In genomic region chr22:19879996-19880785, GRCh38 we compare ENCODE assay signal across 10 cellular contexts. TPM values are rescaled to one million over a fixed set of nuclear protein-coding genes. Genes with fewer than 3 reads are reported as not detected.
DNase-seq lines count a peak whose midpoint lies in the region; ATAC-seq, FAIRE-seq and TF ChIP-seq lines count a peak whose summit lies in the region.
"Had no signal": no experiment of that assay in that cellular context is flagged by ENCODE, and none has a peak within 500 bp of the region (broad histone marks: within the 10 kb centered on the region; RNA-seq: fewer than 3 reads in every experiment).

No MANE protein-coding gene starts in this region.

- TF ChIP-seq EP300 in HepG2 (IDR thresholded peaks at IDR 0.05; ENCODE audit: low read depth in 2 of 2, low read length in 2 of 2): no peak
- no peak for TF ChIP-seq EP300 in HepG2 (CRISPR knock-in tag; IDR thresholded peaks at IDR 0.05; ENCODE audit: borderline replicate concordance)

- no peak overlapping the region for H3K4me3 Mint-ChIP-seq in activated T-cell treated with anti-CD3 and anti-CD28 coated beads, Interleukin-2, amount 50 U/mL, for 24 hours
- H3K4me3 Mint-ChIP-seq: activated naive CD8-positive, alpha-beta T cell treated with anti-CD3 and anti-CD28 coated beads, Interleukin-2, amount 50 U/mL, for 24 hours had no signal

- H3K27me3 Mint-ChIP-seq in activated T-cell treated with anti-CD3 and anti-CD28 coated beads, Interleukin-2, amount 50 U/mL, for 24 hours: no peaks in the 10 kb centered on the region
- H3K27me3 Mint-ChIP-seq: activated naive CD8-positive, alpha-beta T cell treated with anti-CD3 and anti-CD28 coated beads, Interleukin-2, amount 50 U/mL, for 24 hours had no signal

- H3K9me3 ChIP-seq in HepG2 (ENCODE audit: low read length) (no peaks in the 10 kb centered on the region), thyroid gland (no peaks in the 10 kb centered on the region)

- WGBS in HepG2 (ENCODE audit: low lambda C conversion rate): 96% methylated on average over 15 of the region's 34 CpGs
- WGBS in thyroid gland, 2 donors: 90 to 95% methylated on average over 18 to 23 of the region's 34 CpGs

- intact Hi-C loops in HepG2 (cut with micrococcal nuclease; ENCODE audit: unreplicated experiment) (loop anchor here (2.0 kb wide), 1 partner anchor 67 kb away; no protein-coding TSS in a partner anchor), thyroid gland (cut with DNase I) (no loop called here)

- H2AFZ ChIP-seq in HepG2 (ENCODE audit: low read length): no peak overlapping the region

- no peak for TF ChIP-seq RAD21 in HepG2 (CRISPR knock-in tag; IDR thresholded peaks at IDR 0.05)

- POLR2A ChIA-PET in HepG2 (lab: Yijun Ruan, JAX): interaction anchor here (1.5 to 1.9 kb wide), 2 partner anchors 12 to 18 kb away, joined by 4 to 8 read pairs; no protein-coding TSS in a partner anchor

- H3K4me3 ChIP-seq in HepG2 (replicated peaks in 1 of 3; ENCODE audit: insufficient read depth in 1 of 3, low read depth in 2 of 3, low read length in 3 of 3) (no peak overlapping the region), thyroid gland (replicated peaks in 1 of 3) (no peak overlapping the region)
- H3K4me3 ChIP-seq: skin epidermis had no signal

- no peaks in the 10 kb centered on the region for H3K79me2 ChIP-seq in HepG2 (ENCODE audit: insufficient read depth, low read length)

- no peak for TF ChIP-seq CTCF in HepG2 (CRISPR knock-in tag; IDR thresholded peaks at IDR 0.05)
- no peak for TF ChIP-seq CTCF in thyroid gland (IDR thresholded peaks at IDR 0.05)

- peak; percentile 22 for DNase-seq in activated T-cell treated with anti-CD3 and anti-CD28 coated beads, Interleukin-2, amount 50 U/mL, for 24 hours
- DNase-seq in activated T-cell treated with anti-CD3 and anti-CD28 coated beads for 4 hours (no peak), HepG2 (ENCODE audit: low spot score) (peak; percentile 12), thyroid gland (peak; percentile 0 to 1), NCI-H345 (lab: John Stamatoyannopoulos, UW) (no peak)
- DNase-seq: activated naive CD8-positive, alpha-beta T cell treated with anti-CD3 and anti-CD28 coated beads, Interleukin-2, amount 50 U/mL, for 24 hours had no signal

- no peaks in the 10 kb centered on the region for H3K27me3 ChIP-seq in HepG2 (ENCODE audit: control insufficient read depth in 1 of 2, insufficient read depth in 2 of 2, low read length in 2 of 2)
- no peaks in the 10 kb centered on the region for H3K27me3 ChIP-seq in thyroid gland

- H3K9me3 Mint-ChIP-seq in activated T-cell treated with anti-CD3 and anti-CD28 coated beads, Interleukin-2, amount 50 U/mL, for 24 hours: no peaks in the 10 kb centered on the region
- H3K9me3 Mint-ChIP-seq: activated naive CD8-positive, alpha-beta T cell treated with anti-CD3 and anti-CD28 coated beads, Interleukin-2, amount 50 U/mL, for 24 hours had no signal

- no peak for FAIRE-seq in HepG2 (lab: Jason Lieb, UNC)

- TF ChIP-seq POLR2A in HepG2 (IDR thresholded peaks at IDR 0.05; ENCODE audit: insufficient read depth in 1 of 2, low read depth in 2 of 2, low read length in 2 of 2) (no peak), thyroid gland (IDR thresholded peaks at IDR 0.05) (no peak)

- peaks cover 2% of the 10 kb centered on the region for H3K4me1 Mint-ChIP-seq in activated T-cell treated with anti-CD3 and anti-CD28 coated beads, Interleukin-2, amount 50 U/mL, for 24 hours (ENCODE audit: low read depth)
- H3K4me1 Mint-ChIP-seq: activated naive CD8-positive, alpha-beta T cell treated with anti-CD3 and anti-CD28 coated beads, Interleukin-2, amount 50 U/mL, for 24 hours had no signal

- in situ Hi-C loops in HepG2 (cut with HindIII; ENCODE audit: extremely low pct_ligation_motif_present, low pct_unique_long_range_greater_than_20kb): no loop called here

- peak overlapping the region; percentile 25; the same call in 1 of the 2 replicates for H3K4me2 ChIP-seq in HepG2 (ENCODE audit: low read depth, low read length)

- H3K36me3 ChIP-seq in HepG2 (replicated peaks in 1 of 2; ENCODE audit: control insufficient read depth in 1 of 2, insufficient read depth in 2 of 2, low read length in 2 of 2) (no peaks in the 10 kb centered on the region), thyroid gland (no peaks in the 10 kb centered on the region)

- H3K36me3 Mint-ChIP-seq in activated T-cell treated with anti-CD3 and anti-CD28 coated beads, Interleukin-2, amount 50 U/mL, for 24 hours (ENCODE audit: low read depth): no peaks in the 10 kb centered on the region

- CTCF ChIA-PET in HepG2 (lab: Yijun Ruan, JAX; ENCODE audit: low intra/inter-chr PET ratio, low total read pairs): no interaction called here

- peaks cover 34% of the 10 kb centered on the region for H3K4me1 ChIP-seq in HepG2 (ENCODE audit: insufficient read depth, low read length)
- peaks cover 5 to 15% of the 10 kb centered on the region in 2 donors for H3K4me1 ChIP-seq in thyroid gland

- H3K27ac ChIP-seq in angular gyrus (ENCODE audit: low read depth, low read length): peak overlapping the region; percentile 24
- H3K27ac ChIP-seq in HepG2 (ENCODE audit: extremely low read length, insufficient read depth, low read length): peak overlapping the region; percentile 45
- no peak overlapping the region for H3K27ac ChIP-seq in thyroid gland

- no peaks in the 10 kb centered on the region for H4K20me1 ChIP-seq in HepG2 (ENCODE audit: insufficient read depth, low read length)

- ATAC-seq in HepG2: no peak
- ATAC-seq in GM21360 (IDR thresholded peaks at IDR 0.05; ENCODE audit: unreplicated experiment): no peak
- ATAC-seq in GM21717 (IDR thresholded peaks at IDR 0.05; ENCODE audit: unreplicated experiment): no peak
- ATAC-seq: activated naive CD8-positive, alpha-beta T cell treated with anti-CD3 and anti-CD28 coated beads, Interleukin-2, amount 50 U/mL, for 24 hours had no signal

- H3K27ac Mint-ChIP-seq in activated T-cell treated with anti-CD3 and anti-CD28 coated beads, Interleukin-2, amount 50 U/mL, for 24 hours: no peak overlapping the region
- H3K27ac Mint-ChIP-seq: activated naive CD8-positive, alpha-beta T cell treated with anti-CD3 and anti-CD28 coated beads, Interleukin-2, amount 50 U/mL, for 24 hours had no signal

- peak overlapping the region; percentile 24 for H3K9ac ChIP-seq in HepG2 (ENCODE audit: insufficient read depth, low read depth, low read length)

- BruUV-seq in HepG2 (replicated peaks; lab: Mats Ljungman, UMichigan): no TSS peak

TF ChIP-seq in HepG2, 621 proteins besides CTCF, POLR2A, EP300 and RAD21 (continues in another document):
- TF ChIP-seq ZBTB38 (CRISPR knock-in tag; IDR thresholded peaks at IDR 0.05) (peak; percentile 75), ZNF768 (CRISPR knock-in tag; IDR thresholded peaks at IDR 0.05) (peak; percentile 13; the same call in 1 of the 2 replicates), ELF3 (CRISPR knock-in tag; IDR thresholded peaks at IDR 0.05) (no peak)

RNA-seq across cellular contexts. Expression of gene GNB1L, which starts 25.5 kb away (rescaled TPM):
- total RNA-seq in HepG2 (2016; rRNA removed; fragmentation: Illumina TruSeq; extraction: Trizol): 7.4 and 7.7 TPM in 2 replicates
- total RNA-seq in HepG2 (2016; cell fraction: cytosol; rRNA removed; fragmentation: Illumina TruSeq; extraction: Trizol; ENCODE audit: low read depth): 2.1 and 3.2 TPM in 2 replicates
- total RNA-seq in HepG2 (2016; cell fraction: insoluble cytoplasmic fraction; rRNA removed; fragmentation: Illumina TruSeq; extraction: Trizol): 7.8 and 8.7 TPM in 2 replicates
- total RNA-seq in HepG2 (2016; cell fraction: membrane; rRNA removed; fragmentation: Illumina TruSeq; extraction: Trizol): 4.1 and 4.4 TPM in 2 replicates
- 4.8 and 5.3 TPM in 2 replicates for total RNA-seq in HepG2 (2016; cell fraction: nucleus; rRNA removed; fragmentation: Illumina TruSeq; extraction: Trizol)
- 2.1 and 2.5 TPM in 2 replicates for polyA plus RNA-seq in HepG2 (2011; rRNA removed)
- polyA plus RNA-seq in HepG2 (2011; cell fraction: cytosol; rRNA removed): 1.7 and 3.9 TPM in 2 replicates
- polyA plus RNA-seq in HepG2 (2011; cell fraction: nucleus; rRNA removed): 4.7 and 6.8 TPM in 2 replicates
- polyA plus RNA-seq in HepG2 (2012): 2.4 and 4.1 TPM in 2 replicates
- 1.7 and 2.3 TPM in 2 replicates for polyA plus RNA-seq in HepG2 (2016; cell fraction: cytosol; fragmentation: Illumina TruSeq; extraction: Trizol; ENCODE audit: low read depth)
- 5.9 and 6.5 TPM in 2 replicates for polyA plus RNA-seq in HepG2 (2016; cell fraction: insoluble cytoplasmic fraction; fragmentation: Illumina TruSeq; extraction: Trizol; ENCODE audit: low read depth)
- 2.8 and 3.1 TPM in 2 replicates for polyA plus RNA-seq in HepG2 (2016; cell fraction: membrane; fragmentation: Illumina TruSeq; extraction: Trizol; ENCODE audit: low read depth)
- 4.2 and 7.0 TPM in 2 replicates for polyA plus RNA-seq in HepG2 (2016; cell fraction: nucleus; fragmentation: Illumina TruSeq; extraction: Trizol; ENCODE audit: insufficient read depth, low read depth)
- polyA minus RNA-seq in HepG2 (2011; rRNA and poly(A)+ RNA removed; ENCODE audit: low replicate concordance): 2.4 and 4.9 TPM in 2 replicates
- polyA minus RNA-seq in HepG2 (2011; cell fraction: cytosol; rRNA and poly(A)+ RNA removed): 1.7 and 2.4 TPM in 2 replicates
- polyA minus RNA-seq in HepG2 (2011; cell fraction: nucleus; rRNA and poly(A)+ RNA removed): 0.75 and 1.8 TPM in 2 replicates
- 1 to 10 TPM; 1.8 to 5.1 (median 4.5) TPM for total RNA-seq in thyroid gland

RNA-seq across cellular contexts. Expression of gene RTL10, which starts 25.5 kb away (rescaled TPM):
- 14.1 and 17.6 TPM in 2 replicates for total RNA-seq in HepG2 (2016; rRNA removed; fragmentation: Illumina TruSeq; extraction: Trizol)
- 2.4 and 2.6 TPM in 2 replicates for total RNA-seq in HepG2 (2016; cell fraction: cytosol; rRNA removed; fragmentation: Illumina TruSeq; extraction: Trizol; ENCODE audit: low read depth)
- 10.3 and 13.8 TPM in 2 replicates for total RNA-seq in HepG2 (2016; cell fraction: insoluble cytoplasmic fraction; rRNA removed; fragmentation: Illumina TruSeq; extraction: Trizol)
- total RNA-seq in HepG2 (2016; cell fraction: membrane; rRNA removed; fragmentation: Illumina TruSeq; extraction: Trizol): 6.4 and 6.7 TPM in 2 replicates
- 15.1 and 15.3 TPM in 2 replicates for total RNA-seq in HepG2 (2016; cell fraction: nucleus; rRNA removed; fragmentation: Illumina TruSeq; extraction: Trizol)
- 15.8 and 18.2 TPM in 2 replicates for polyA plus RNA-seq in HepG2 (2011; rRNA removed)
- 8.3 and 9.5 TPM in 2 replicates for polyA plus RNA-seq in HepG2 (2011; cell fraction: cytosol; rRNA removed)
- 47.3 and 53.1 TPM in 2 replicates for polyA plus RNA-seq in HepG2 (2011; cell fraction: nucleus; rRNA removed)
- polyA plus RNA-seq in HepG2 (2012): 11.3 and 11.9 TPM in 2 replicates
- 1.3 and 1.5 TPM in 2 replicates for polyA plus RNA-seq in HepG2 (2016; cell fraction: cytosol; fragmentation: Illumina TruSeq; extraction: Trizol; ENCODE audit: low read depth)
- 8.2 and 12.3 TPM in 2 replicates for polyA plus RNA-seq in HepG2 (2016; cell fraction: insoluble cytoplasmic fraction; fragmentation: Illumina TruSeq; extraction: Trizol; ENCODE audit: low read depth)
- polyA plus RNA-seq in HepG2 (2016; cell fraction: membrane; fragmentation: Illumina TruSeq; extraction: Trizol; ENCODE audit: low read depth): 2.5 and 3.1 TPM in 2 replicates
- 23.5 and 25.4 TPM in 2 replicates for polyA plus RNA-seq in HepG2 (2016; cell fraction: nucleus; fragmentation: Illumina TruSeq; extraction: Trizol; ENCODE audit: insufficient read depth, low read depth)
- 46.0 and 112 TPM in 2 replicates for polyA minus RNA-seq in HepG2 (2011; rRNA and poly(A)+ RNA removed; ENCODE audit: low replicate concordance)
- 8.4 and 10.0 TPM in 2 replicates for polyA minus RNA-seq in HepG2 (2011; cell fraction: cytosol; rRNA and poly(A)+ RNA removed)
- polyA minus RNA-seq in HepG2 (2011; cell fraction: nucleus; rRNA and poly(A)+ RNA removed): 21.9 and 23.7 TPM in 2 replicates
- total RNA-seq in thyroid gland: 10 to 100 TPM; 18.1 to 26.4 (median 23.7) TPM

Comparison
In these comparisons a context has a peak if more than half of its experiments do, and no peak if none do; other contexts are left out.
1. DNase-seq: peak in activated T-cell treated with anti-CD3 and anti-CD28 coated beads, Interleukin-2, amount 50 U/mL, for 24 hours (single experiment), HepG2 (single experiment) and thyroid gland (2 of 2); none in activated T-cell treated with anti-CD3 and anti-CD28 coated beads for 4 hours (single experiment) and NCI-H345 (single experiment).
2. H3K27ac ChIP-seq: peak in angular gyrus (single experiment) and HepG2 (single experiment); none in thyroid gland (0 of 3).